In genomic region chr12:93347054-93347786, GRCh38 we compare ENCODE assay signal across 1 cellular context.
TF ChIP-seq lines count a peak whose summit lies in the region.

No MANE protein-coding gene starts in this region.

TF ChIP-seq in K562, 482 proteins besides CTCF, POLR2A, EP300 and RAD21 (continues in another document):
- TF ChIP-seq CTBP1 (IDR thresholded peaks at IDR 0.05; ENCODE audit: borderline replicate concordance): no peak
- no peak for TF ChIP-seq JUNB (CRISPR knock-in tag; conservative IDR thresholded peaks at IDR 0.05)
- peak; percentile 41 for TF ChIP-seq FOSL1 (tag; conservative IDR thresholded peaks at IDR 0.05)
- no peak for TF ChIP-seq PHF20 (IDR thresholded peaks at IDR 0.05; ENCODE audit: partially characterized antibody)
- no peak for TF ChIP-seq MXI1 (IDR thresholded peaks at IDR 0.05; ENCODE audit: low read depth, low read length)
- TF ChIP-seq GTF2B (IDR thresholded peaks at IDR 0.05; ENCODE audit: extremely low read depth, insufficient read length): no peak
- no peak for TF ChIP-seq CBX5 (IDR thresholded peaks at IDR 0.05; ENCODE audit: borderline replicate concordance, low read depth)
- TF ChIP-seq ZNF436 (CRISPR knock-in tag; IDR thresholded peaks at IDR 0.05): no peak
- TF ChIP-seq BDP1 (IDR thresholded peaks at IDR 0.05; ENCODE audit: insufficient read depth, insufficient read length): no peak
- TF ChIP-seq GTF3C2 (IDR thresholded peaks at IDR 0.05; ENCODE audit: borderline replicate concordance, extremely low read depth, insufficient read length): no peak
- TF ChIP-seq SIN3B (IDR thresholded peaks at IDR 0.05; ENCODE audit: low read depth): no peak
- TF ChIP-seq MCM3 (IDR thresholded peaks at IDR 0.05): no peak
- TF ChIP-seq TSC22D4 (tag; IDR thresholded peaks at IDR 0.05): no peak
- no peak for TF ChIP-seq UBTF (IDR thresholded peaks at IDR 0.05; ENCODE audit: borderline replicate concordance in 1 of 2, low read depth in 2 of 2, low read length in 2 of 2)
- no peak for TF ChIP-seq NR2C1 (IDR thresholded peaks at IDR 0.05)
- TF ChIP-seq NR2C1 (tag; IDR thresholded peaks at IDR 0.05): no peak
- TF ChIP-seq ATF4 (CRISPR knock-in tag; IDR thresholded peaks at IDR 0.05): no peak
- TF ChIP-seq KLF1 (tag; IDR thresholded peaks at IDR 0.05): no peak
- TF ChIP-seq BCLAF1 (IDR thresholded peaks at IDR 0.05; ENCODE audit: borderline replicate concordance in 1 of 2, control insufficient read depth in 1 of 2, low read depth in 2 of 2, low read length in 1 of 2): no peak
- no peak for TF ChIP-seq ZNF551 (CRISPR knock-in tag; IDR thresholded peaks at IDR 0.05)
- TF ChIP-seq BHLHE40 (IDR thresholded peaks at IDR 0.05; ENCODE audit: low read length): 0 out of 2 replicates have a peak, but pooled peaks have one; percentile 11
- no peak for TF ChIP-seq EHMT2 (IDR thresholded peaks at IDR 0.05)
- TF ChIP-seq CREB5 (CRISPR knock-in tag; IDR thresholded peaks at IDR 0.05): no peak
- peak; percentile 82 for TF ChIP-seq RAD51 (IDR thresholded peaks at IDR 0.05; ENCODE audit: borderline replicate concordance, low read depth)
- TF ChIP-seq CBFA2T3 (IDR thresholded peaks at IDR 0.05): peak; percentile 33
- TF ChIP-seq ZNF134 (CRISPR knock-in tag; conservative IDR thresholded peaks at IDR 0.05): no peak
- no peak for TF ChIP-seq HDAC8 (tag; IDR thresholded peaks at IDR 0.05)
- no peak for TF ChIP-seq HNRNPK (IDR thresholded peaks at IDR 0.05; ENCODE audit: low read depth, low read length, poor library complexity, severe bottlenecking)
- TF ChIP-seq TAF1 (IDR thresholded peaks at IDR 0.05; ENCODE audit: control insufficient read depth, extremely low read depth, insufficient read depth, low read length, severe bottlenecking): no peak
- no peak for TF ChIP-seq PPARD (CRISPR knock-in tag; IDR thresholded peaks at IDR 0.05)
- TF ChIP-seq CXXC5 (CRISPR knock-in tag; IDR thresholded peaks at IDR 0.05): no peak
- TF ChIP-seq GMEB1 (CRISPR knock-in tag; IDR thresholded peaks at IDR 0.05): no peak
- TF ChIP-seq BCOR (IDR thresholded peaks at IDR 0.05): no peak
- TF ChIP-seq TGIF2 (CRISPR knock-in tag; IDR thresholded peaks at IDR 0.05): no peak
- TF ChIP-seq ZBTB1 (CRISPR knock-in tag; IDR thresholded peaks at IDR 0.05; ENCODE audit: borderline replicate concordance, low read depth): no peak
- TF ChIP-seq FOXK1 (CRISPR knock-in tag; IDR thresholded peaks at IDR 0.05; ENCODE audit: borderline replicate concordance): no peak
- TF ChIP-seq ZNF316 (IDR thresholded peaks at IDR 0.05): peak; percentile 98
- TF ChIP-seq HMG20B (CRISPR knock-in tag; IDR thresholded peaks at IDR 0.05): no peak
- no peak for TF ChIP-seq MAZ (CRISPR knock-in tag; conservative IDR thresholded peaks at IDR 0.05 in 1 of 2, IDR thresholded peaks at IDR 0.05 in 1 of 2)
- no peak for TF ChIP-seq ARID3B (CRISPR knock-in tag; IDR thresholded peaks at IDR 0.05; ENCODE audit: borderline replicate concordance)
- TF ChIP-seq SRSF9 (IDR thresholded peaks at IDR 0.05; ENCODE audit: borderline replicate concordance, low read depth, low read length): no peak
- no peak for TF ChIP-seq ZNF133 (CRISPR knock-in tag; IDR thresholded peaks at IDR 0.05)
- no peak for TF ChIP-seq ASH1L (IDR thresholded peaks at IDR 0.05; ENCODE audit: borderline replicate concordance, low read depth, partially characterized antibody)
- no peak for TF ChIP-seq SP2 (IDR thresholded peaks at IDR 0.05; ENCODE audit: extremely low read depth, low read depth, low read length, poor library complexity, severe bottlenecking)
- TF ChIP-seq EWSR1 (IDR thresholded peaks at IDR 0.05; ENCODE audit: borderline replicate concordance, low read depth, partially characterized antibody): no peak
- TF ChIP-seq TEAD1 (CRISPR knock-in tag; IDR thresholded peaks at IDR 0.05): no peak
- no peak for TF ChIP-seq ZNF639 (CRISPR knock-in tag; conservative IDR thresholded peaks at IDR 0.05 in 1 of 2, IDR thresholded peaks at IDR 0.05 in 1 of 2)
- TF ChIP-seq E4F1 (CRISPR knock-in tag; IDR thresholded peaks at IDR 0.05; ENCODE audit: borderline replicate concordance): no peak
- no peak for TF ChIP-seq KLF13 (tag; IDR thresholded peaks at IDR 0.05; ENCODE audit: borderline replicate concordance, low read depth)
- no peak for TF ChIP-seq SNAPC5 (CRISPR knock-in tag; IDR thresholded peaks at IDR 0.05)
